14 cellular contexts compared by ENCODE assay signal in genomic region chr10:127153166-127153565, GRCh38. TPM values are rescaled to one million over a fixed set of nuclear protein-coding genes. Genes with fewer than 3 reads are reported as not detected.
DNase-seq lines count a peak whose midpoint lies in the region; ATAC-seq and TF ChIP-seq lines count a peak whose summit lies in the region.
"Had no signal": no experiment of that assay in that cellular context is flagged by ENCODE, and none has a peak within 500 bp of the region (broad histone marks: within the 10 kb centered on the region; RNA-seq: fewer than 3 reads in every experiment).

No MANE protein-coding gene starts in this region.

- H3K27me3 Mint-ChIP-seq in activated CD4-positive, alpha-beta T cell treated with anti-CD3 and anti-CD28 coated beads, Interleukin-2, amount 10 ng/mL, durations not matched to agents 24 days and 14 days, result peaks cover 1% of the 10 kb centered on the region

- peaks cover 2 to 25% (median 19%) of the 10 kb centered on the region in 9 donors for H3K4me1 ChIP-seq in heart right ventricle
- H3K4me1 ChIP-seq: Peyer's patch had no signal

- no peaks in the 10 kb centered on the region for H3K27me3 ChIP-seq in heart right ventricle
- H3K27me3 ChIP-seq: Peyer's patch had no signal

- peaks cover 3% of the 10 kb centered on the region for H3K4me1 Mint-ChIP-seq in activated CD4-positive, alpha-beta T cell treated with anti-CD3 and anti-CD28 coated beads, Interleukin-2, amount 10 ng/mL, durations not matched to agents 24 days and 14 days

- DNase-seq in cardiac septum (ENCODE audit: low spot score) (peak; percentile 31), heart right ventricle (no peak), amniotic epithelial cell (ENCODE audit: low read depth) (peak; percentile 57), fibroblast of pulmonary artery (ENCODE audit: low read depth) (peak; percentile 26), NCI-H774 (lab: John Stamatoyannopoulos, UW) (no peak)
- no peak for DNase-seq in activated CD4-positive, alpha-beta T cell treated with anti-CD3 and anti-CD28 coated beads, Interleukin-2, amount 10 ng/mL, durations not matched to agents 24 days and 14 days
- DNase-seq: 8988T, H7, NCI-H1092, NCI-H1694, Peyer's patch, SHP77 had no signal

- H3K9me3 Mint-ChIP-seq in activated CD4-positive, alpha-beta T cell treated with anti-CD3 and anti-CD28 coated beads, Interleukin-2, amount 10 ng/mL, durations not matched to agents 24 days and 14 days, result no peaks in the 10 kb centered on the region

- peaks cover 0 to 9% (median 0%) of the 10 kb centered on the region in 9 donors for H3K36me3 ChIP-seq in heart right ventricle
- H3K36me3 ChIP-seq: Peyer's patch had no signal

- TF ChIP-seq CTCF in heart right ventricle (IDR thresholded peaks at IDR 0.05) (no peak), fibroblast of pulmonary artery (IDR thresholded peaks at IDR 0.05; ENCODE audit: low read length, missing control alignments) (no peak)

- WGBS in heart right ventricle, 2 donors, result 83 to 87% methylated on average over 3 of the region's 3 CpGs

- H3K4me3 ChIP-seq in heart right ventricle (no peak overlapping the region), fibroblast of pulmonary artery (replicated peaks; ENCODE audit: low read depth, low read length) (no peak overlapping the region)
- H3K4me3 ChIP-seq: Peyer's patch had no signal

- ATAC-seq in heart right ventricle (no peak), HG03280 (IDR thresholded peaks at IDR 0.05; ENCODE audit: unreplicated experiment) (no peak), GM18909 (IDR thresholded peaks at IDR 0.05; ENCODE audit: poor library complexity, unreplicated experiment) (no peak)

- no peaks in the 10 kb centered on the region for H3K9me3 ChIP-seq in heart right ventricle
- H3K9me3 ChIP-seq: Peyer's patch had no signal

- H3K27ac Mint-ChIP-seq in activated CD4-positive, alpha-beta T cell treated with anti-CD3 and anti-CD28 coated beads, Interleukin-2, amount 10 ng/mL, durations not matched to agents 24 days and 14 days, result no peak overlapping the region

- no peak overlapping the region for H3K27ac ChIP-seq in heart right ventricle
- H3K27ac ChIP-seq: Peyer's patch had no signal

- no peak overlapping the region for H3K4me3 Mint-ChIP-seq in activated CD4-positive, alpha-beta T cell treated with anti-CD3 and anti-CD28 coated beads, Interleukin-2, amount 10 ng/mL, durations not matched to agents 24 days and 14 days

- H3K36me3 Mint-ChIP-seq in activated CD4-positive, alpha-beta T cell treated with anti-CD3 and anti-CD28 coated beads, Interleukin-2, amount 10 ng/mL, durations not matched to agents 24 days and 14 days (ENCODE audit: low read depth), result no peaks in the 10 kb centered on the region

- intact Hi-C loops in cardiac septum (cut with DNase I) (no loop called here), heart right ventricle (cut with DNase I) (no loop called here)
- intact Hi-C loops in activated CD4-positive, alpha-beta T cell treated with anti-CD3 and anti-CD28 coated beads, Interleukin-2, amount 10 ng/mL, durations not matched to agents 24 days and 14 days (cut with micrococcal nuclease), result no loop called here

RNA-seq across cellular contexts. Expression of gene INSYN2A, which starts 43.2 kb away (rescaled TPM):
- total RNA-seq in cardiac septum (0.19 TPM), heart right ventricle (under 1 TPM in 5 of 10 donors, not detected in 5; 0.09 to 0.19 (median 0.15) TPM)
- under 1 TPM in 1 of 2 donors, not detected in 1; 0.01 TPM for polyA plus RNA-seq in heart right ventricle
- not detected in 2 replicates for total RNA-seq in activated CD4-positive, alpha-beta T cell treated with anti-CD3 and anti-CD28 coated beads, Interleukin-2, amount 10 ng/mL, durations not matched to agents 24 days and 14 days

Comparison
In these comparisons a context has a peak if more than half of its experiments do, and no peak if none do; other contexts are left out.
1. DNase-seq: peak in cardiac septum (single experiment), amniotic epithelial cell (single experiment) and fibroblast of pulmonary artery (single experiment); none in heart right ventricle (0 of 2), NCI-H774 (single experiment) and activated CD4-positive, alpha-beta T cell treated with anti-CD3 and anti-CD28 coated beads, Interleukin-2, amount 10 ng/mL, durations not matched to agents 24 days and 14 days (single experiment).